12 cellular contexts compared by ENCODE assay signal in the genomic region with DNA sequence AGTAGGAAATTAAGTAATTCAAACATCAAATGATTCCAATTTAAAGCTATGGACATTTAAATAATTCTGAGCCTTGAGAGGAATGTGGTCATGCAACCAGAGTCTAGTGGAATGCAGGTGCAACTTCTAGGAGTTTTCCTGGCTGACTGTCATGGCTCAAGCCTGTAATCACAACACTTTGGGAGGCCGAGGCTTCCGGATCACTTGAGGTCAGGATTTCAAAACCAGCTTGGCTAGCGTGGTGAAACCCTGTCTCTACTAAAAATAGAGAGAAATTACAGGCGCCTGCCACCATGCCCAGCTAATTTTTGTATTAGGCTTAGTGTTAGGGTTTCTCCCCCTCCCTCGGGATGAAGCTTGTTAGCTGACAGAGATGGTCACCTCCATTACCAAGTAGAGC. TPM values are rescaled to one million over a fixed set of nuclear protein-coding genes. Genes with fewer than 3 reads are reported as not detected.
DNase-seq lines count a peak whose midpoint lies in the region; TF ChIP-seq lines count a peak whose summit lies in the region.
"Had no signal": no experiment of that assay in that cellular context is flagged by ENCODE, and none has a peak within 500 bp of the region (broad histone marks: within the 10 kb centered on the region; RNA-seq: fewer than 3 reads in every experiment).

No MANE protein-coding gene starts in this region.

- H3K36me3 ChIP-seq in left ventricle myocardium inferior (peaks cover 20% of the 10 kb centered on the region), parathyroid adenoma (ENCODE audit: control insufficient read depth, insufficient read depth, low read length) (no peaks in the 10 kb centered on the region)

- H3K9ac ChIP-seq in parathyroid adenoma, result no peak overlapping the region

- no peak overlapping the region for H2AFZ ChIP-seq in parathyroid adenoma

- intact Hi-C loops in left ventricle myocardium inferior (cut with micrococcal nuclease), result no loop called here

- peak overlapping the region; percentile 66 for H3K27ac ChIP-seq in left ventricle myocardium inferior (replicated peaks)
- peak overlapping the region; percentile 70 for H3K27ac ChIP-seq in parathyroid adenoma
- H3K27ac ChIP-seq: Peyer's patch had no signal

- DNase-seq in ELF-1 (ENCODE audit: low read depth, low spot score), result peak; percentile 62
- peak; percentile 53 for DNase-seq in NOMO-1 treated with DMSO at 0.1 percent for 48 hours (lab: John Stamatoyannopoulos, UW; ENCODE audit: unreplicated experiment)
- peak; percentile 33 for DNase-seq in left ventricle myocardium inferior
- DNase-seq in RKO (ENCODE audit: low spot score), result no peak
- DNase-seq in A172 (ENCODE audit: low spot score), result no peak
- DNase-seq in stimulated activated CD4-positive, alpha-beta T cell treated with anti-CD3 and anti-CD28 coated beads, Interleukin-4, amount 100 ng/mL, for 1 hour, result no peak
- DNase-seq: activated CD4-positive, alpha-beta T cell treated with anti-CD3 and anti-CD28 coated beads, Interleukin-2, amount 10 ng/mL, durations not matched to agents 24 days and 14 days; CD4-positive, CD25-positive, alpha-beta regulatory T cell; mucosa of descending colon; NCI-H446; Peyer's patch had no signal

- H3K27me3 ChIP-seq in left ventricle myocardium inferior (ENCODE audit: low read depth) (no peaks in the 10 kb centered on the region), parathyroid adenoma (ENCODE audit: control insufficient read depth, insufficient read depth, low read length) (no peaks in the 10 kb centered on the region)
- H3K27me3 ChIP-seq: Peyer's patch had no signal

- H3K4me2 ChIP-seq in parathyroid adenoma (ENCODE audit: low read length), result peak overlapping the region; percentile 47

- H3K9me3 ChIP-seq in left ventricle myocardium inferior (replicated peaks) (no peaks in the 10 kb centered on the region), parathyroid adenoma (ENCODE audit: control insufficient read depth, low read length) (no peaks in the 10 kb centered on the region)

- H3K4me3 ChIP-seq in left ventricle myocardium inferior (peak overlapping the region; percentile 14), parathyroid adenoma (ENCODE audit: low read depth, low read length) (peak overlapping the region; percentile 24)
- H3K4me3 ChIP-seq: mucosa of descending colon, Peyer's patch had no signal

- H3K79me2 ChIP-seq in parathyroid adenoma, result peaks cover 19% of the 10 kb centered on the region

- TF ChIP-seq CTCF in left ventricle myocardium inferior (IDR thresholded peaks at IDR 0.05; ENCODE audit: borderline replicate concordance) (no peak), parathyroid adenoma (IDR thresholded peaks at IDR 0.05) (no peak)

- H3K4me1 ChIP-seq in left ventricle myocardium inferior (peaks cover 48% of the 10 kb centered on the region), parathyroid adenoma (no peaks in the 10 kb centered on the region)
- H3K4me1 ChIP-seq: Peyer's patch had no signal

RNA-seq across cellular contexts. Expression of a gene that starts 6.4 kb away (rescaled TPM):
- 34.0 TPM for total RNA-seq in left ventricle myocardium inferior
- 2.2 and 2.5 TPM in 2 replicates for total RNA-seq in A172 (2014; rRNA removed; shearing (Covaris generic))

RNA-seq across cellular contexts. Expression of a gene that starts 36.2 kb away (rescaled TPM):
- 18.4 TPM for total RNA-seq in left ventricle myocardium inferior
- 4.9 and 6.3 TPM in 2 replicates for total RNA-seq in A172 (2014; rRNA removed; shearing (Covaris generic))

Comparison
In these comparisons a context has a peak if more than half of its experiments do, and no peak if none do; other contexts are left out.
1. DNase-seq: peak in ELF-1 (single experiment), NOMO-1 treated with DMSO at 0.1 percent for 48 hours (single experiment) and left ventricle myocardium inferior (single experiment); none in RKO (single experiment), A172 (single experiment) and stimulated activated CD4-positive, alpha-beta T cell treated with anti-CD3 and anti-CD28 coated beads, Interleukin-4, amount 100 ng/mL, for 1 hour (single experiment).
2. RNA of a gene that starts 6.4 kb away (total RNA-seq): 34.0 TPM in left ventricle myocardium inferior (single experiment); 2.2 to 2.5 TPM in A172; every median in the first group is over 10 times any median in the second.